Comparison of ENCODE assay signal across 13 cellular contexts in the genomic region with DNA sequence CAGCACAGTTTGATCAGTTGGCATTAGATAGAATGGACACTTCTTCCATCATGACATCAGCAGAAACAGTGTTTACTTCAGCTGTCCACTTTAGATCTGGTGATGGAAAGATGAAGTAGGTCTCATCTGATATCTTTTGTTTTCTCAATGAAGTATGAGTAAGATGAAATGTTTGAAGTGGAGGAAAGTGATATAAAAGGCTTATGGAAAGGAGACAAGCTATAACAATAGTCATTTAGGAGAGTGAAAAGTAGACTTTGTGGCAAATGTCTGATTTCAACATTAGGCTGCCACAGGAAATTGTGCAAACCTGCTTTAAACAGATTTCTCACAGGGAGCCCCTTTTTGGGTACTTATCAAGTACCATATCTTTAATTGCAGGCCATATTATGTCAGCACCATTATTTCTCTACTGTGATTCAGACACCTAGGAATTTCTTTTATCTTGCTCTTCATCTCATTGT. TPM values are rescaled to one million over a fixed set of nuclear protein-coding genes. Genes with fewer than 3 reads are reported as not detected.
DNase-seq lines count a peak whose midpoint lies in the region; ATAC-seq and TF ChIP-seq lines count a peak whose summit lies in the region.
"Had no signal": no experiment of that assay in that cellular context is flagged by ENCODE, and none has a peak within 500 bp of the region (broad histone marks: within the 10 kb centered on the region; RNA-seq: fewer than 3 reads in every experiment).

No MANE protein-coding gene starts in this region.

- H3K4me3 ChIP-seq in astrocyte of the cerebellum (ENCODE audit: low read depth, low read length) (no peak overlapping the region), skeletal muscle cell (ENCODE audit: low read depth, low read length) (no peak overlapping the region)
- H3K4me3 ChIP-seq: ovary had no signal

- POLR2A ChIA-PET in activated CD4-positive, alpha-beta T cell treated with anti-CD3 and anti-CD28 coated beads, Interleukin-2, amount 10 ng/mL, durations not matched to agents 7 days and 5 days (lab: Charles Lee), result no interaction called here

- peaks cover 18% of the 10 kb centered on the region for H3K4me1 Mint-ChIP-seq in activated CD8-positive, alpha-beta memory T cell treated with anti-CD3 and anti-CD28 coated beads, Interleukin-2, amount 10 ng/mL, durations not matched to agents 7 days and 5 days
- peaks cover 12% of the 10 kb centered on the region for H3K4me1 Mint-ChIP-seq in activated CD4-positive, alpha-beta T cell treated with anti-CD3 and anti-CD28 coated beads, Interleukin-2, amount 10 ng/mL, durations not matched to agents 7 days and 5 days

- ATAC-seq in activated CD8-positive, alpha-beta memory T cell treated with anti-CD3 and anti-CD28 coated beads, Interleukin-2, amount 10 ng/mL, durations not matched to agents 7 days and 5 days, result peak; percentile 27
- ATAC-seq in GM18861 (IDR thresholded peaks at IDR 0.05; ENCODE audit: unreplicated experiment), result no peak
- ATAC-seq: T-cell had no signal

- no peak for DNase-seq in activated CD8-positive, alpha-beta memory T cell treated with anti-CD3 and anti-CD28 coated beads, Interleukin-2, amount 10 ng/mL, durations not matched to agents 7 days and 5 days
- no peak for DNase-seq in activated CD8-positive, alpha-beta memory T cell treated with anti-CD3 and anti-CD28 coated beads for 24 hours
- DNase-seq in NCI-H2029 treated with DMSO at 0.1 percent for 48 hours (lab: John Stamatoyannopoulos, UW) (peak; percentile 4), astrocyte of the cerebellum (ENCODE audit: low read depth) (peak; percentile 4), skeletal muscle cell (ENCODE audit: low read depth) (peak; percentile 22), superior temporal gyrus (ENCODE audit: extremely low spot score) (no peak)
- DNase-seq in activated CD4-positive, alpha-beta T cell treated with anti-CD3 and anti-CD28 coated beads, Interleukin-2, amount 10 ng/mL, durations not matched to agents 7 days and 5 days, result no peak
- DNase-seq: endodermal cell, islet precursor cell, NCI-H2107, ovary, T-cell had no signal

- CTCF ChIA-PET in activated CD8-positive, alpha-beta memory T cell treated with anti-CD3 and anti-CD28 coated beads, Interleukin-2, amount 10 ng/mL, durations not matched to agents 7 days and 5 days (lab: Charles Lee), result no interaction called here
- CTCF ChIA-PET in activated CD4-positive, alpha-beta T cell treated with anti-CD3 and anti-CD28 coated beads, Interleukin-2, amount 10 ng/mL, durations not matched to agents 7 days and 5 days (lab: Charles Lee), result no interaction called here

- no peak for TF ChIP-seq CTCF in astrocyte of the cerebellum (IDR thresholded peaks at IDR 0.05; ENCODE audit: low read depth, low read length, missing control alignments)

- no peak overlapping the region for H3K27ac Mint-ChIP-seq in activated CD8-positive, alpha-beta memory T cell treated with anti-CD3 and anti-CD28 coated beads, Interleukin-2, amount 10 ng/mL, durations not matched to agents 7 days and 5 days
- no peak overlapping the region for H3K27ac Mint-ChIP-seq in activated CD4-positive, alpha-beta T cell treated with anti-CD3 and anti-CD28 coated beads, Interleukin-2, amount 10 ng/mL, durations not matched to agents 7 days and 5 days
- H3K27ac Mint-ChIP-seq: endodermal cell, T-cell had no signal

- H3K4me3 Mint-ChIP-seq in activated CD8-positive, alpha-beta memory T cell treated with anti-CD3 and anti-CD28 coated beads, Interleukin-2, amount 10 ng/mL, durations not matched to agents 7 days and 5 days, result no peak overlapping the region
- H3K4me3 Mint-ChIP-seq in activated CD4-positive, alpha-beta T cell treated with anti-CD3 and anti-CD28 coated beads, Interleukin-2, amount 10 ng/mL, durations not matched to agents 7 days and 5 days, result no peak overlapping the region
- H3K4me3 Mint-ChIP-seq: endodermal cell, T-cell had no signal

- H3K27me3 Mint-ChIP-seq in activated CD8-positive, alpha-beta memory T cell treated with anti-CD3 and anti-CD28 coated beads, Interleukin-2, amount 10 ng/mL, durations not matched to agents 7 days and 5 days, result no peaks in the 10 kb centered on the region
- H3K27me3 Mint-ChIP-seq in activated CD4-positive, alpha-beta T cell treated with anti-CD3 and anti-CD28 coated beads, Interleukin-2, amount 10 ng/mL, durations not matched to agents 7 days and 5 days, result no peaks in the 10 kb centered on the region
- H3K27me3 Mint-ChIP-seq: T-cell had no signal

- peaks cover 6% of the 10 kb centered on the region for H3K36me3 Mint-ChIP-seq in activated CD8-positive, alpha-beta memory T cell treated with anti-CD3 and anti-CD28 coated beads, Interleukin-2, amount 10 ng/mL, durations not matched to agents 7 days and 5 days
- no peaks in the 10 kb centered on the region for H3K36me3 Mint-ChIP-seq in activated CD4-positive, alpha-beta T cell treated with anti-CD3 and anti-CD28 coated beads, Interleukin-2, amount 10 ng/mL, durations not matched to agents 7 days and 5 days (ENCODE audit: low read depth)

- in situ Hi-C loops in astrocyte of the cerebellum (cut with HindIII; ENCODE audit: low sequenced_read_pairs), result no loop called here

- no peaks in the 10 kb centered on the region for H3K9me3 Mint-ChIP-seq in activated CD8-positive, alpha-beta memory T cell treated with anti-CD3 and anti-CD28 coated beads, Interleukin-2, amount 10 ng/mL, durations not matched to agents 7 days and 5 days (ENCODE audit: low read depth)
- H3K9me3 Mint-ChIP-seq in activated CD4-positive, alpha-beta T cell treated with anti-CD3 and anti-CD28 coated beads, Interleukin-2, amount 10 ng/mL, durations not matched to agents 7 days and 5 days, result no peaks in the 10 kb centered on the region
- H3K9me3 Mint-ChIP-seq: endodermal cell, T-cell had no signal

RNA-seq across cellular contexts. Expression of a gene that starts 18.2 kb away (rescaled TPM):
- not detected for total RNA-seq in activated CD8-positive, alpha-beta memory T cell treated with anti-CD3 and anti-CD28 coated beads, Interleukin-2, amount 10 ng/mL, durations not matched to agents 7 days and 5 days
- total RNA-seq in activated CD4-positive, alpha-beta T cell treated with anti-CD3 and anti-CD28 coated beads, Interleukin-2, amount 10 ng/mL, durations not matched to agents 7 days and 5 days, result not detected
- total RNA-seq: endodermal cell, ovary, T-cell had no signal

Comparison
In these comparisons a context has a peak if more than half of its experiments do, and no peak if none do; other contexts are left out.
1. DNase-seq: peak in NCI-H2029 treated with DMSO at 0.1 percent for 48 hours (single experiment), astrocyte of the cerebellum (single experiment) and skeletal muscle cell (single experiment); none in activated CD8-positive, alpha-beta memory T cell treated with anti-CD3 and anti-CD28 coated beads, Interleukin-2, amount 10 ng/mL, durations not matched to agents 7 days and 5 days (single experiment), activated CD8-positive, alpha-beta memory T cell treated with anti-CD3 and anti-CD28 coated beads for 24 hours (single experiment), superior temporal gyrus (single experiment) and activated CD4-positive, alpha-beta T cell treated with anti-CD3 and anti-CD28 coated beads, Interleukin-2, amount 10 ng/mL, durations not matched to agents 7 days and 5 days (single experiment).